8 cellular contexts compared by ENCODE assay signal in genomic region chr4:71186566-71187398, GRCh38.
A peak's percentile ranks its signal among the peaks of the same experiment; 100 is the strongest.
DNase-seq lines count a peak whose midpoint lies in the region; ATAC-seq and TF ChIP-seq lines count a peak whose summit lies in the region.

No MANE protein-coding gene starts in this region.

- TF ChIP-seq CTCF in LNCaP clone FGC (IDR thresholded peaks at IDR 0.05; ENCODE audit: control insufficient read depth, extremely low read depth, insufficient read depth) (no peak), epithelial cell of esophagus (IDR thresholded peaks at IDR 0.05; ENCODE audit: insufficient read depth, low read depth, low read length, missing control alignments) (no peak), mesothelial cell of epicardium (IDR thresholded peaks at IDR 0.05; ENCODE audit: unreplicated experiment) (no peak)

- peak overlapping the region; percentile 78 for H3K4me3 Mint-ChIP-seq in activated CD8-positive, alpha-beta memory T cell treated with anti-CD3 and anti-CD28 coated beads, Interleukin-2, amount 10 ng/mL, durations not matched to agents 7 days and 5 days
- H3K4me3 Mint-ChIP-seq in mesothelial cell of epicardium = peak overlapping the region; percentile 84
- H3K4me3 Mint-ChIP-seq in stimulated activated naive CD8-positive, alpha-beta T cell treated with anti-CD3 and anti-CD28 coated beads, Interleukin-15, amount 100 ng/mL, for 72 hours = peak overlapping the region; percentile 85 to 88

- H3K9me3 Mint-ChIP-seq in activated CD8-positive, alpha-beta memory T cell treated with anti-CD3 and anti-CD28 coated beads, Interleukin-2, amount 10 ng/mL, durations not matched to agents 7 days and 5 days (ENCODE audit: low read depth) = no peaks in the 10 kb centered on the region
- H3K9me3 Mint-ChIP-seq in mesothelial cell of epicardium = no peaks in the 10 kb centered on the region
- H3K9me3 Mint-ChIP-seq in stimulated activated naive CD8-positive, alpha-beta T cell treated with anti-CD3 and anti-CD28 coated beads, Interleukin-15, amount 100 ng/mL, for 72 hours = no peaks in the 10 kb centered on the region

- peaks cover 44% of the 10 kb centered on the region for H3K27me3 Mint-ChIP-seq in activated CD8-positive, alpha-beta memory T cell treated with anti-CD3 and anti-CD28 coated beads, Interleukin-2, amount 10 ng/mL, durations not matched to agents 7 days and 5 days
- H3K27me3 Mint-ChIP-seq in mesothelial cell of epicardium (ENCODE audit: low read depth) = peaks cover 8% of the 10 kb centered on the region
- H3K27me3 Mint-ChIP-seq in stimulated activated naive CD8-positive, alpha-beta T cell treated with anti-CD3 and anti-CD28 coated beads, Interleukin-15, amount 100 ng/mL, for 72 hours = peaks cover 74% of the 10 kb centered on the region

- H3K27ac Mint-ChIP-seq in activated CD8-positive, alpha-beta memory T cell treated with anti-CD3 and anti-CD28 coated beads, Interleukin-2, amount 10 ng/mL, durations not matched to agents 7 days and 5 days = peak overlapping the region; percentile 47
- peak overlapping the region; percentile 52 for H3K27ac Mint-ChIP-seq in mesothelial cell of epicardium
- no peak overlapping the region for H3K27ac Mint-ChIP-seq in stimulated activated naive CD8-positive, alpha-beta T cell treated with anti-CD3 and anti-CD28 coated beads, Interleukin-15, amount 100 ng/mL, for 72 hours

- peaks cover 31% of the 10 kb centered on the region for H3K4me1 Mint-ChIP-seq in activated CD8-positive, alpha-beta memory T cell treated with anti-CD3 and anti-CD28 coated beads, Interleukin-2, amount 10 ng/mL, durations not matched to agents 7 days and 5 days
- peaks cover 36% of the 10 kb centered on the region for H3K4me1 Mint-ChIP-seq in mesothelial cell of epicardium
- peaks cover 24% of the 10 kb centered on the region for H3K4me1 Mint-ChIP-seq in stimulated activated naive CD8-positive, alpha-beta T cell treated with anti-CD3 and anti-CD28 coated beads, Interleukin-15, amount 100 ng/mL, for 72 hours

- ATAC-seq in GM19025 (IDR thresholded peaks at IDR 0.05; ENCODE audit: low read depth, unreplicated experiment) = peak; percentile 41
- peak; percentile 79 for ATAC-seq in activated CD8-positive, alpha-beta memory T cell treated with anti-CD3 and anti-CD28 coated beads, Interleukin-2, amount 10 ng/mL, durations not matched to agents 7 days and 5 days
- ATAC-seq in stimulated activated naive CD8-positive, alpha-beta T cell treated with anti-CD3 and anti-CD28 coated beads, Interleukin-15, amount 100 ng/mL, for 72 hours = peak; percentile 69

- CTCF ChIA-PET in activated CD8-positive, alpha-beta memory T cell treated with anti-CD3 and anti-CD28 coated beads, Interleukin-2, amount 10 ng/mL, durations not matched to agents 7 days and 5 days (lab: Charles Lee) = no interaction called here

- no peaks in the 10 kb centered on the region for H3K36me3 Mint-ChIP-seq in activated CD8-positive, alpha-beta memory T cell treated with anti-CD3 and anti-CD28 coated beads, Interleukin-2, amount 10 ng/mL, durations not matched to agents 7 days and 5 days
- H3K36me3 Mint-ChIP-seq in mesothelial cell of epicardium = no peaks in the 10 kb centered on the region

- DNase-seq in Ammon's horn (ENCODE audit: low spot score) (peak; percentile 55), LNCaP clone FGC (ENCODE audit: low read depth) (no peak), epithelial cell of esophagus (ENCODE audit: low read depth) (peak; percentile 19), mesothelial cell of epicardium (ENCODE audit: low spot score in 2 of 2, unreplicated experiment in 2 of 2) (peak; percentile 26 to 57), NOMO-1 treated with DMSO at 0.1 percent for 48 hours (lab: John Stamatoyannopoulos, UW; ENCODE audit: unreplicated experiment) (no peak)
- peak; percentile 52 for DNase-seq in activated CD8-positive, alpha-beta memory T cell treated with anti-CD3 and anti-CD28 coated beads, Interleukin-2, amount 10 ng/mL, durations not matched to agents 7 days and 5 days
- peak; percentile 23 to 35 for DNase-seq in stimulated activated naive CD8-positive, alpha-beta T cell treated with anti-CD3 and anti-CD28 coated beads, Interleukin-15, amount 100 ng/mL, for 72 hours

- H3K4me3 ChIP-seq in LNCaP clone FGC (ENCODE audit: low read depth, low read length) (peak overlapping the region; percentile 74), epithelial cell of esophagus (ENCODE audit: low read length) (peak overlapping the region; percentile 40)

Comparison
In these comparisons a context has a peak if more than half of its experiments do, and no peak if none do; other contexts are left out.
1. DNase-seq: peak in Ammon's horn (single experiment), activated CD8-positive, alpha-beta memory T cell treated with anti-CD3 and anti-CD28 coated beads, Interleukin-2, amount 10 ng/mL, durations not matched to agents 7 days and 5 days (single experiment), epithelial cell of esophagus (single experiment), mesothelial cell of epicardium (2 of 2) and stimulated activated naive CD8-positive, alpha-beta T cell treated with anti-CD3 and anti-CD28 coated beads, Interleukin-15, amount 100 ng/mL, for 72 hours (2 of 2); none in LNCaP clone FGC (single experiment) and NOMO-1 treated with DMSO at 0.1 percent for 48 hours (single experiment).
2. H3K27ac Mint-ChIP-seq: peak in activated CD8-positive, alpha-beta memory T cell treated with anti-CD3 and anti-CD28 coated beads, Interleukin-2, amount 10 ng/mL, durations not matched to agents 7 days and 5 days (single experiment) and mesothelial cell of epicardium (single experiment); none in stimulated activated naive CD8-positive, alpha-beta T cell treated with anti-CD3 and anti-CD28 coated beads, Interleukin-15, amount 100 ng/mL, for 72 hours (0 of 2).
3. Peak in every context shown above with its lines, with median percentiles within 50 percentile points of each other: ATAC-seq and H3K4me3 Mint-ChIP-seq.